1 cellular context compared by ENCODE assay signal in the genomic region with DNA sequence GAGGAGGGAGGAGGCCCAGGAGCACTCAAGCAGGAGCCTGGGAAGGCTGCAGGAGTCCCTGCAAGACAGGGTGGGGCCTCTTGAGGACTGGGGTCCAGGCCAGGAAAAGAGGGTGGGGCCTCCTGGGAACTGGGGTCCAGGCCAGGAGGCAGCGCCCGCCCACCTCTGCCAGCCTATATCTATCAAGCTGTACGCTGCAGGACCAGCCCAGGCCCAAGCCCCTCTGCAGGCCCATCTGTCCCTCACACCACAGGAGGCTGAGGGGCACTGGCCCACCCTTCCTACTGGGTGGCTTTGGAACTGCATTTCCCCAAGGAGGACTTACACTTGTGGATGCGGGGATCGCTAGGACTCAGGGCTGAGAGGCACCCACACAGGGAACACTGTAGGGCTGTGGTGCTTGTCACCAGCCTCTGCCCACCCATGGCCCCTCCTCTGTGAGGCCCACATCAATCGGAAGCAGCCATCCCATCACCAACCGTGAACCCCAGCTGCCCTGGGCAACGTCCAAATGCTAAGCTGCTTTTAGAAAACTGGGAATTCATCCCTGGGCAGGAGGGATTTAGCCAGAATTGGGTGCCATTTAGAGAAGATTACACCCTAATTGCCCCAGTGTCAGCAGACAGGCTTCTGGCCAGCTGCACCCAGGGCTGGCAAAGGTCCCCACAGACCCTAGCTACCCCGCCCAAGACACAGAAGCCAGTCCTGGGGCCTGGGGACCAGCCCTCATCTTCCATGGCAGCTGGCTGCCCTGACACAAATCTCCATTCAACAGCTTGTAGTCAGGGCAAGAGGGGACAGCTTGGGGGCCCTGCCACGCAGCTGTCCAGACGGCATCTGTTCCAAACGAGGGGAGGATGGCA.
TF ChIP-seq lines count a peak whose summit lies in the region.

No MANE protein-coding gene starts in this region.

TF ChIP-seq in H1, 55 proteins besides CTCF, POLR2A, EP300 and RAD21:
- TF ChIP-seq NANOG (IDR thresholded peaks at IDR 0.05; ENCODE audit: insufficient read depth, low read depth, low read length, poor library complexity, severe bottlenecking): no peak
- no peak for TF ChIP-seq FOSL1 (IDR thresholded peaks at IDR 0.05; ENCODE audit: insufficient read depth, low read depth, low read length)
- no peak for TF ChIP-seq MAFK (IDR thresholded peaks at IDR 0.05; ENCODE audit: low read depth, low read length)
- TF ChIP-seq TAF7 (optimal IDR thresholded peaks at IDR 0.05; ENCODE audit: borderline replicate concordance, low read depth, low read length): no peak
- no peak for TF ChIP-seq HDAC6 (IDR thresholded peaks at IDR 0.05; ENCODE audit: low read depth, low read length)
- no peak for TF ChIP-seq SP2 (IDR thresholded peaks at IDR 0.05; ENCODE audit: low read length)
